Comparison of ENCODE assay signal across 8 cellular contexts in the genomic region with DNA sequence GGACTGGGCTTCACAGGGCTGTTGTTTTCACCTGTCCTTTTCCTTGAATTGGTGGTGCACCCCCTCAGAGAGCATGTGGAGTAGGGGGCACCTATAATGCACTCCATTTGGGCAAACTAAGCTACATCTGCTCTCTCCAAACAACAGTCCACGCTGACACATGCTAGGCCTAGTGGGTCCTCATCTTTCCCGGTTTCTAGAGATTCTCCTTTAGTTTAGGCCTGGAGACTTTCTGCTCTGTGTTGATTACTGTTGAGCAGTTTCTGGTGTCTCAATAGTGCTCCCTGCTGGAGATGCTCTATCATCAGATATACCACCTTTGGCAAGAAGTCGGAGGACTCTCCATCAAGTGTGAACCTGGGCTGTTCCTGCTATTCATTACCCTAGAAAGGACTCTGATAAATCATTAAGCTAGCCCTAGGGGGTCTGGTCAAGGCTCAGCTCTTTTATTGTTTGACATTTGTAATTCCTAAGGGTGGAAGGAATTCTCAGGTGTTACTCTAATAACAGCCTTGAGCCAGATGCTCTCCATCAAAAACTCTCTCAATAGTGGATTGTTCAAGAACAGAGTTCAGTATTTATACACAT.
A peak's percentile ranks its signal among the peaks of the same experiment; 100 is the strongest.
DNase-seq lines count a peak whose midpoint lies in the region; ATAC-seq and TF ChIP-seq lines count a peak whose summit lies in the region.

No MANE protein-coding gene starts in this region.

- no peak overlapping the region for H3K27ac ChIP-seq in heart right ventricle

- peak overlapping the region; percentile 81 for H3K27ac Mint-ChIP-seq in activated naive CD8-positive, alpha-beta T cell treated with anti-CD3 and anti-CD28 coated beads for 36 hours

- peak; percentile 60 for DNase-seq in D341Med (ENCODE audit: low spot score)
- peak; percentile 9 for DNase-seq in HK-2 (ENCODE audit: unreplicated experiment)
- peak; percentile 95 for DNase-seq in SK-MEL-5 (ENCODE audit: low read depth, low spot score)
- DNase-seq in activated naive CD8-positive, alpha-beta T cell treated with anti-CD3 and anti-CD28 coated beads for 36 hours = peak; percentile 36
- DNase-seq in heart right ventricle = peak in 1 of 2 donors; percentile 34
- no peak for DNase-seq in sciatic nerve (ENCODE audit: low spot score)
- no peak for DNase-seq in NCI-H2227 treated with DMSO at 0.1 percent for 48 hours (lab: John Stamatoyannopoulos, UW)

- intact Hi-C loops in heart right ventricle (cut with DNase I) (loop anchor here in 9 of 10 donors (2.0 to 10.0 kb wide), 8 partner anchors 63 to 281 kb away; partner anchors contain the start of gene FYB1 (in 7 of the 9)), sciatic nerve (cut with DNase I) (no loop called here)

- no peak overlapping the region for H3K4me3 ChIP-seq in heart right ventricle

- in situ Hi-C loops in SK-MEL-5 (cut with HindIII; ENCODE audit: low pct_unique_long_range_greater_than_20kb, low sequenced_read_pairs) = no loop called here

- H3K27me3 ChIP-seq in heart right ventricle = peaks cover 0 to 10% (median 0%) of the 10 kb centered on the region in 7 donors

- no peak overlapping the region for H3K4me3 Mint-ChIP-seq in activated naive CD8-positive, alpha-beta T cell treated with anti-CD3 and anti-CD28 coated beads for 36 hours

- peaks cover 21% of the 10 kb centered on the region for H3K4me1 Mint-ChIP-seq in activated naive CD8-positive, alpha-beta T cell treated with anti-CD3 and anti-CD28 coated beads for 36 hours

- peaks cover 11% of the 10 kb centered on the region for H3K27me3 Mint-ChIP-seq in activated naive CD8-positive, alpha-beta T cell treated with anti-CD3 and anti-CD28 coated beads for 36 hours

- H3K9me3 Mint-ChIP-seq in activated naive CD8-positive, alpha-beta T cell treated with anti-CD3 and anti-CD28 coated beads for 36 hours = peaks cover 21% of the 10 kb centered on the region

- peaks cover 24% of the 10 kb centered on the region for H3K36me3 Mint-ChIP-seq in activated naive CD8-positive, alpha-beta T cell treated with anti-CD3 and anti-CD28 coated beads for 36 hours

- ATAC-seq in GM19467 (IDR thresholded peaks at IDR 0.05; ENCODE audit: unreplicated experiment) (peak; percentile 90), heart right ventricle (peak in 7 of 8 donors; percentile 72 to 83 (median 79)), sciatic nerve (peak; percentile 80)

- peak; percentile 35 to 73 (median 66) for TF ChIP-seq CTCF in heart right ventricle (IDR thresholded peaks at IDR 0.05)

- no peaks in the 10 kb centered on the region for H3K36me3 ChIP-seq in heart right ventricle

- H3K4me1 ChIP-seq in heart right ventricle = peaks cover 0 to 5% (median 0%) of the 10 kb centered on the region in 9 donors

- peaks cover 0 to 9% (median 0%) of the 10 kb centered on the region in 11 donors for H3K9me3 ChIP-seq in heart right ventricle

- WGBS in heart right ventricle, 2 donors = 18 to 19% methylated on average over 3 of the region's 3 CpGs

Comparison
In these comparisons a context has a peak if more than half of its experiments do, and no peak if none do; other contexts are left out.
1. DNase-seq: peak in D341Med (single experiment), HK-2 (single experiment), SK-MEL-5 (single experiment) and activated naive CD8-positive, alpha-beta T cell treated with anti-CD3 and anti-CD28 coated beads for 36 hours (single experiment); none in sciatic nerve (single experiment) and NCI-H2227 treated with DMSO at 0.1 percent for 48 hours (single experiment).
2. Peak in every context shown above with its lines, with median percentiles within 50 percentile points of each other: ATAC-seq.